ENCODE assay signal across 12 cellular contexts in genomic region chr12:9341260-9341585, GRCh38.
"Had no signal": no experiment of that assay in that cellular context is flagged by ENCODE, and none has a peak within 500 bp of the region (broad histone marks: within the 10 kb centered on the region; RNA-seq: fewer than 3 reads in every experiment).

No MANE protein-coding gene starts in this region.

- ATAC-seq: body of pancreas, right cardiac atrium had no signal

- H3K9me3 ChIP-seq: body of pancreas, transverse colon had no signal

- DNase-seq: activated effector memory CD4-positive, alpha-beta T cell treated with Interleukin-2 at 50 U/mL for 16 hours; activated T-cell treated with anti-CD3 and anti-CD28 coated beads for 4 hours; body of pancreas; kidney glomerular epithelial cell; nucleus accumbens; right cardiac atrium; substantia nigra; transverse colon had no signal

- H3K4me3 ChIP-seq: body of pancreas, hepatocyte, smooth muscle cell, transverse colon had no signal

- H3K27ac Mint-ChIP-seq: dendritic cell treated with granulocyte-macrophage colony-stimulating factor and Interleukin-4, amounts not matched to agents 40 ng/mL and 50 ng/mL, for 4 days; progenitor cell of endocrine pancreas had no signal

- H3K4me3 Mint-ChIP-seq: dendritic cell treated with granulocyte-macrophage colony-stimulating factor and Interleukin-4, amounts not matched to agents 40 ng/mL and 50 ng/mL, for 4 days had no signal

- H3K4me1 ChIP-seq: body of pancreas, transverse colon had no signal

- H3K27ac ChIP-seq: body of pancreas, hepatocyte, transverse colon had no signal

- H3K27me3 Mint-ChIP-seq: dendritic cell treated with granulocyte-macrophage colony-stimulating factor and Interleukin-4, amounts not matched to agents 40 ng/mL and 50 ng/mL, for 4 days; progenitor cell of endocrine pancreas had no signal

- H3K27me3 ChIP-seq: body of pancreas, hepatocyte, transverse colon had no signal

- H3K36me3 ChIP-seq: transverse colon had no signal
